Comparison of ENCODE assay signal across 8 cellular contexts in the genomic region with DNA sequence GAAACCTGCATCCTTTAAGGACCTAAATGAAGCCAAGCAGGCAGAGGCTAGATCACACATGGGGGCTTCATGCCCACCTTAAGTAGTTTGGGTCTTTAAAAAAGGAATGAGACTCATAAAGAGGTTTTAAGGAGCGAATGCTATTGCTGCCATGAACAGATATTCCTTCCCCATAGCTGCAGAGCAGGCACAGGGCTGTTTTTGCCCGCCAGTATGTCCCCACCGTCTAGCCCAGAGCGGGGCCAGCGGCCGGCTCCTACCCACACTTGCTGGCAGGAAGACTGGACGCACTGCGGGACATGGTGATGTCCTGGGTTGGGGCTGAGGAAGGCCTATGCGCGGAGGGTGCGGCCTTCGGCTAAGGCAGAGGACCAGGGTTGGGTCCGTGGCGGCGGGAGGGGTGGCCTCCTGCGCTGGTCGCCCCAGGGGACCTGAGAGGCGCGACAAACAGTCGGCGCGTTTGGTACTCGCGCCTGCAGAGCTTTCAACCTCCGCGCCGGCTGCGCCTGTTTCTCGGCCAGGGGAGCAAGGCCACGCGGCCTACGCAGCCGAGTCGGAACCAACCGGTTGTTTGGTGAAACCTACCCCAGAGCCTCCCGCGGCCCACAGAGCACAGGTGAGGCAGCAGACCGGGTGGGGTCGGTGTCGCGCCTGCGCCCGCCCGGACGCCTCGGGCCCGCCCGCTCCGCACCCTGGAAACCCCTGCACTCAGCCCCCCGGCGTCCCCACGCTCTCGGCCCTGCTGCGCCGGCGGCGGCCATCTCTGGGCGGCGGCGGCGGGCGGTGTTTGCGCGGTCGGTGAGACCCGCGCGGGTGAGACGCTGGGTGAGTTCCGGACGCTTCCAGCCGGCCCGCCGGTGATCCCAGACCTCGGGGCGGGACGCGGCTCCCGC. TPM values are rescaled to one million over a fixed set of nuclear protein-coding genes. Genes with fewer than 3 reads are reported as not detected.
DNase-seq lines count a peak whose midpoint lies in the region; ATAC-seq and TF ChIP-seq lines count a peak whose summit lies in the region.

A gene with protein sequence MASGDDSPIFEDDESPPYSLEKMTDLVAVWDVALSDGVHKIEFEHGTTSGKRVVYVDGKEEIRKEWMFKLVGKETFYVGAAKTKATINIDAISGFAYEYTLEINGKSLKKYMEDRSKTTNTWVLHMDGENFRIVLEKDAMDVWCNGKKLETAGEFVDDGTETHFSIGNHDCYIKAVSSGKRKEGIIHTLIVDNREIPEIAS (plus strand): TSS at position 450 of the 893 bp plus-strand sequence. CDS start 10,956 bp downstream, outside the sequence.

- intact Hi-C loops in left ventricle myocardium superior (cut with micrococcal nuclease), result no loop called here
- intact Hi-C loops in psoas muscle (cut with DNase I), result loop anchor here (2.0 to 10.0 kb wide), 2 partner anchors 14 to 226 kb away; a partner anchor contains a TSS

- H3K4me3 ChIP-seq in psoas muscle, result peak within 1 kb of the TSS; percentile 85

- H3K27ac ChIP-seq in KOPT-K1 (ENCODE audit: low read depth, low read length, poor library complexity, severe bottlenecking), result peak within 1 kb of the TSS; percentile 70
- H3K27ac ChIP-seq in psoas muscle, result peak within 1 kb of the TSS; percentile 92

- ATAC-seq in GM21786 (IDR thresholded peaks at IDR 0.05; ENCODE audit: unreplicated experiment) (peak; percentile 67), left ventricle myocardium superior (peak; percentile 85), psoas muscle (peak; percentile 82 to 85 (median 83))

- peaks cover 14% of the 10 kb centered on the region for H3K4me1 ChIP-seq in psoas muscle

- H3K36me3 ChIP-seq in KOPT-K1 (ENCODE audit: insufficient read depth, low read length) (no peaks in the 10 kb centered on the region), psoas muscle (ENCODE audit: insufficient read depth in 1 of 2, low read depth in 1 of 2) (peaks cover 2 to 5% of the 10 kb centered on the region in 2 donors)

- DNase-seq in GM03348 (ENCODE audit: low spot score), result peak; percentile 68
- peak; percentile 76 for DNase-seq in SW480 (ENCODE audit: low spot score)
- DNase-seq in amniotic epithelial cell (ENCODE audit: low read depth), result peak; percentile 69
- DNase-seq in left ventricle myocardium superior, result peak; percentile 82
- DNase-seq in psoas muscle, result peak; percentile 77 to 87
- DNase-seq in ureter (ENCODE audit: low spot score), result peak; percentile 75

- no peak for TF ChIP-seq CTCF in psoas muscle (IDR thresholded peaks at IDR 0.05)

- no peaks in the 10 kb centered on the region for H3K9me3 ChIP-seq in KOPT-K1 (ENCODE audit: insufficient read depth, low read length, poor library complexity, severe bottlenecking)
- H3K9me3 ChIP-seq in psoas muscle, result no peaks in the 10 kb centered on the region

- H3K27me3 ChIP-seq in psoas muscle (ENCODE audit: insufficient read depth in 3 of 3, low read length in 2 of 3), result no peaks in the 10 kb centered on the region

- WGBS in psoas muscle, 3 donors, result 2% methylated on average over 60 to 79 of the region's 79 CpGs

RNA-seq across cellular contexts. Expression of the gene that starts here (rescaled TPM):
- 3.7 TPM for total RNA-seq in left ventricle myocardium superior
- total RNA-seq in psoas muscle, result 1 to 10 TPM; 2.1 to 3.1 (median 2.3) TPM
- 1 to 10 TPM; 2.2 to 3.5 (median 2.5) TPM for polyA plus RNA-seq in psoas muscle
- total RNA-seq in ureter, result 13.7 TPM

Comparison
In these comparisons a context has a peak if more than half of its experiments do, and no peak if none do; other contexts are left out.
1. Peak in every context shown above with its lines: DNase-seq, ATAC-seq, H3K4me3 ChIP-seq and H3K27ac ChIP-seq.